9 cellular contexts compared by ENCODE assay signal in the genomic region with DNA sequence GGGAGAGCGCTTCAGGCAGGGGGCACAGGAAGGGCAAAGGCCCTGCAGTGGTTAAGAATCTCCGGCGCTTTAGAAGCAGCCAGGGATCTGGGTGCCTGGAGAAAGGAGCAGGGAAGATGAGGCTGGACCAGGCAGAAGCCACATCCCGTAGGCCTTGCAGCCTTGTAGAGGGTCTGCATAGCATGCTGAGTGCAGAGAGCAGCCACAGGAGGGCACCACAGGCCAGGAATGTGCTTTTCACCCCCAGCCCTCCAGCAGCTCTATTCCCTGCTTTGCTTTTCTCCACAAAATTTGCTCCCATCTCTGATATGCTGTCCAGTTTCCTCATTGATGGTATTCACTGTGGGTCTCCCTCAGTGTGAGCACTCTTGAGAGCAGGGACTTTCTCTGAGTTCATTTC. TPM values are rescaled to one million over a fixed set of nuclear protein-coding genes. Genes with fewer than 3 reads are reported as not detected.
A peak's percentile ranks its signal among the peaks of the same experiment; 100 is the strongest.
DNase-seq lines count a peak whose midpoint lies in the region; ATAC-seq, FAIRE-seq and TF ChIP-seq lines count a peak whose summit lies in the region.
"Had no signal": no experiment of that assay in that cellular context is flagged by ENCODE, and none has a peak within 500 bp of the region (broad histone marks: within the 10 kb centered on the region; RNA-seq: fewer than 3 reads in every experiment).

No MANE protein-coding gene starts in this region.

- no peaks in the 10 kb centered on the region for H3K27me3 Mint-ChIP-seq in T-helper 17 cell

- CTCF ChIA-PET in A549 (lab: Yijun Ruan, JAX): interaction anchor here (0.6 to 11.9 kb wide), 48 partner anchors 7 to 747 kb away, joined by 3 to 157 read pairs (median 5); a partner anchor contains a TSS

- DNase-seq in A549 (ENCODE audit: low read depth in 1 of 2, low spot score in 1 of 2) (peak; percentile 68 to 90), GM13977 (ENCODE audit: low spot score) (peak; percentile 61), T-helper 17 cell (no peak), epidermal melanocyte (ENCODE audit: insufficient read length, low spot score) (peak; percentile 78), middle frontal gyrus (ENCODE audit: extremely low spot score, low spot score) (peak; percentile 75)
- no peak for DNase-seq in stimulated activated naive CD4-positive, alpha-beta T cell (lab: John Stamatoyannopoulos, UW)

- H3K4me3 Mint-ChIP-seq in T-helper 17 cell: no peak overlapping the region

- no peak overlapping the region for H3K4me3 ChIP-seq in A549

- TF ChIP-seq POLR2A in A549 (IDR thresholded peaks at IDR 0.05; ENCODE audit: low read length): no peak

- POLR2A ChIA-PET in A549 (lab: Yijun Ruan, JAX): interaction anchor here (1.9 kb wide), 1 partner anchor 54 kb away, joined by 14 read pairs; a partner anchor contains a TSS

- H3K4me1 ChIP-seq in A549: peaks cover 15% of the 10 kb centered on the region

- FAIRE-seq in A549 (lab: Jason Lieb, UNC): no peak
- FAIRE-seq: GM18507 had no signal

- peak; percentile 80 to 84 for TF ChIP-seq RAD21 in A549 (conservative IDR thresholded peaks at IDR 0.05 in 1 of 2, IDR thresholded peaks at IDR 0.05 in 1 of 2)

- TF ChIP-seq CTCF in A549 (IDR thresholded peaks at IDR 0.05): peak; percentile 77
- peak; percentile 85 for TF ChIP-seq CTCF in GM13977 (IDR thresholded peaks at IDR 0.05; ENCODE audit: extremely low read depth, insufficient read depth, missing control alignments)

- no peak overlapping the region for H3K27ac ChIP-seq in A549

- ATAC-seq in A549: peak; percentile 84 to 90
- peak; percentile 52 for ATAC-seq in T-helper 17 cell
- ATAC-seq in HG02610 (IDR thresholded peaks at IDR 0.05; ENCODE audit: unreplicated experiment): no peak
- ATAC-seq in HG02885 (IDR thresholded peaks at IDR 0.05; ENCODE audit: poor library complexity, unreplicated experiment): no peak

- TF ChIP-seq EP300 in A549 (IDR thresholded peaks at IDR 0.05): no peak

- H3K9me3 ChIP-seq in A549: no peaks in the 10 kb centered on the region
- no peaks in the 10 kb centered on the region for H3K9me3 ChIP-seq in T-helper 17 cell (ENCODE audit: control insufficient read depth, low read length, poor library complexity, severe bottlenecking)

- 78% methylated on average over 4 of the region's 4 CpGs for WGBS in A549 (ENCODE audit: missing lambda C conversion rate)

- no peak overlapping the region for H3K27ac Mint-ChIP-seq in T-helper 17 cell

- in situ Hi-C loops in GM13977 (cut with MboI; ENCODE audit: low pct_unique_long_range_greater_than_20kb, low sequenced_read_pairs, unreplicated experiment): no loop called here

- H3K4me1 Mint-ChIP-seq in T-helper 17 cell: peaks cover 10% of the 10 kb centered on the region

- H3K4me2 ChIP-seq in A549: no peak overlapping the region

- H3K36me3 Mint-ChIP-seq in T-helper 17 cell (ENCODE audit: low read depth): no peaks in the 10 kb centered on the region

TF ChIP-seq in A549, 52 proteins besides CTCF, POLR2A, EP300 and RAD21:
- TF ChIP-seq RARB (CRISPR knock-in tag; IDR thresholded peaks at IDR 0.05): no peak
- no peak for TF ChIP-seq CHD4 (IDR thresholded peaks at IDR 0.05; ENCODE audit: borderline replicate concordance)
- no peak for TF ChIP-seq CBX2 (IDR thresholded peaks at IDR 0.05; ENCODE audit: borderline replicate concordance, low read depth)
- no peak for TF ChIP-seq KDM5A (IDR thresholded peaks at IDR 0.05)
- TF ChIP-seq ZC3H11A (IDR thresholded peaks at IDR 0.05): no peak
- TF ChIP-seq SMC3 (IDR thresholded peaks at IDR 0.05): peak; percentile 54; the same call in 2 of the 3 replicates
- no peak for TF ChIP-seq NR3C1 (IDR thresholded peaks at IDR 0.05)
- TF ChIP-seq MAFK (IDR thresholded peaks at IDR 0.05; ENCODE audit: partially characterized antibody): no peak
- no peak for TF ChIP-seq HOXA7 (CRISPR knock-in tag; IDR thresholded peaks at IDR 0.05)

RNA-seq across cellular contexts. Expression of a gene that starts 5.7 kb away (rescaled TPM):
- polyA plus RNA-seq in A549 (2011; rRNA removed) (15.5 and 16.0 TPM in 2 replicates), A549 (2017; fragmentation: RNase III; extraction: RNeasy Plus Mini Kit Qiagen cat#74134 plus additional on column Dnase treatment) (30.9 to 34.1 TPM (median 32.9 TPM) in 3 replicates)
- polyA plus RNA-seq in A549 (2012; cell fraction: cytosol; rRNA removed): 47.8 and 58.0 TPM in 2 replicates
- polyA plus RNA-seq in A549 (2012; cell fraction: nucleus; rRNA removed): 224 and 304 TPM in 2 replicates
- 30.6 and 34.2 TPM in 2 replicates for polyA minus RNA-seq in A549 (2011; rRNA and poly(A)+ RNA removed)
- 1 to 10 TPM; 2.2 to 3.8 TPM for total RNA-seq in T-helper 17 cell

RNA-seq across cellular contexts. Expression of a gene that starts 6.3 kb away (rescaled TPM):
- polyA plus RNA-seq in A549 (2011; rRNA removed) (3.1 and 3.2 TPM in 2 replicates), A549 (2017; fragmentation: RNase III; extraction: RNeasy Plus Mini Kit Qiagen cat#74134 plus additional on column Dnase treatment) (7.0 to 7.5 TPM (median 7.5 TPM) in 3 replicates)
- polyA plus RNA-seq in A549 (2012; cell fraction: cytosol; rRNA removed): 6.2 and 8.7 TPM in 2 replicates
- 8.7 and 12.2 TPM in 2 replicates for polyA plus RNA-seq in A549 (2012; cell fraction: nucleus; rRNA removed)
- polyA minus RNA-seq in A549 (2011; rRNA and poly(A)+ RNA removed): 1.5 and 2.7 TPM in 2 replicates
- 1 to 10 TPM in 1 of 2 donors, under 1 TPM in 1; 0.60 to 1.8 TPM for total RNA-seq in T-helper 17 cell

RNA-seq across cellular contexts. Expression of a gene that starts 27.8 kb away (rescaled TPM):
- polyA plus RNA-seq in A549 (2011; rRNA removed): 1.1 and 1.4 TPM in 2 replicates
- polyA plus RNA-seq in A549 (2012; cell fraction: cytosol; rRNA removed): 0.62 and 0.67 TPM in 2 replicates
- polyA plus RNA-seq in A549 (2012; cell fraction: nucleus; rRNA removed): 7.1 and 8.6 TPM in 2 replicates
- 1.3 to 1.9 TPM (median 1.5 TPM) in 3 replicates for polyA plus RNA-seq in A549 (2017; fragmentation: RNase III; extraction: RNeasy Plus Mini Kit Qiagen cat#74134 plus additional on column Dnase treatment)
- polyA minus RNA-seq in A549 (2011; rRNA and poly(A)+ RNA removed): 0.58 and 0.88 TPM in 2 replicates
- total RNA-seq in T-helper 17 cell: 1 to 10 TPM; 3.8 TPM

RNA-seq across cellular contexts. Expression of a gene that starts 46.4 kb away (rescaled TPM):
- polyA plus RNA-seq in A549 (2011; rRNA removed) (27.5 and 34.2 TPM in 2 replicates), A549 (2017; fragmentation: RNase III; extraction: RNeasy Plus Mini Kit Qiagen cat#74134 plus additional on column Dnase treatment) (40.4 to 47.1 TPM (median 46.4 TPM) in 3 replicates)
- polyA plus RNA-seq in A549 (2012; cell fraction: cytosol; rRNA removed): 52.0 and 67.0 TPM in 2 replicates
- 104 and 143 TPM in 2 replicates for polyA plus RNA-seq in A549 (2012; cell fraction: nucleus; rRNA removed)
- polyA minus RNA-seq in A549 (2011; rRNA and poly(A)+ RNA removed): 10.6 and 13.2 TPM in 2 replicates
- 10 to 100 TPM; 33.3 to 34.2 TPM for total RNA-seq in T-helper 17 cell

RNA-seq across cellular contexts. Expression of a gene that starts 50.5 kb away (rescaled TPM):
- not detected in 2 replicates for polyA plus RNA-seq in A549 (2011; rRNA removed)
- 0.43 and 0.70 TPM in 2 replicates for polyA plus RNA-seq in A549 (2012; cell fraction: cytosol; rRNA removed)
- 3.4 and 6.1 TPM in 2 replicates for polyA plus RNA-seq in A549 (2012; cell fraction: nucleus; rRNA removed)
- polyA plus RNA-seq in A549 (2017; fragmentation: RNase III; extraction: RNeasy Plus Mini Kit Qiagen cat#74134 plus additional on column Dnase treatment): 0.14 to 0.63 TPM (median 0.31 TPM) in 3 replicates
- not detected in 2 replicates for polyA minus RNA-seq in A549 (2011; rRNA and poly(A)+ RNA removed)
- not detected for total RNA-seq in T-helper 17 cell

Comparison
In these comparisons a context has a peak if more than half of its experiments do, and no peak if none do; other contexts are left out.
1. ATAC-seq: peak in A549 (2 of 2) and T-helper 17 cell (single experiment); none in HG02610 (single experiment) and HG02885 (single experiment).
2. DNase-seq: peak in A549 (2 of 2), GM13977 (single experiment), epidermal melanocyte (single experiment) and middle frontal gyrus (single experiment); none in T-helper 17 cell (0 of 3) and stimulated activated naive CD4-positive, alpha-beta T cell (0 of 6).